In genomic region chr4:173168396-173169177, GRCh38 we compare ENCODE assay signal across 8 cellular contexts. TPM values are rescaled to one million over a fixed set of nuclear protein-coding genes. Genes with fewer than 3 reads are reported as not detected.
DNase-seq lines count a peak whose midpoint lies in the region; ATAC-seq lines count a peak whose summit lies in the region.

TSS of gene GALNT7 (plus strand) at chr4:173168811. CDS start at chr4:173168836, 25 bp downstream.

- H3K4me3 ChIP-seq in mesenchymal stem cell (ENCODE audit: insufficient read depth in 1 of 2, low read depth in 1 of 2, low read length in 2 of 2), result peak within 1 kb of the TSS; percentile 93 to 95

- H4K8ac ChIP-seq in mesenchymal stem cell (ENCODE audit: low read length), result peak within 1 kb of the TSS; percentile 64

- no peaks in the 10 kb centered on the region for H3K9me3 Mint-ChIP-seq in effector memory CD8-positive, alpha-beta T cell

- peak within 1 kb of the TSS in 1 of 2 experiments; percentile 72 for H3K23ac ChIP-seq in mesenchymal stem cell (ENCODE audit: low read length in 2 of 2)

- H3K36me3 Mint-ChIP-seq in effector memory CD8-positive, alpha-beta T cell (ENCODE audit: insufficient read depth), result peaks cover 17% of the 10 kb centered on the region

- H3K9ac ChIP-seq in mesenchymal stem cell (ENCODE audit: low read length), result peak within 1 kb of the TSS; percentile 90

- no peaks in the 10 kb centered on the region for H3K9me3 ChIP-seq in mesenchymal stem cell (ENCODE audit: control insufficient read depth, low read length)

- DNase-seq in CD1c-positive myeloid dendritic cell (ENCODE audit: extremely low spot score), result peak; percentile 49
- peak; percentile 4 for DNase-seq in NCI-H82 treated with DMSO at 0.1 percent for 48 hours (lab: John Stamatoyannopoulos, UW; ENCODE audit: unreplicated experiment)
- peak; percentile 19 to 53 for DNase-seq in activated CD8-positive, alpha-beta memory T cell treated with anti-CD3 and anti-CD28 coated beads for 1 hour (ENCODE audit: extremely low read depth in 1 of 2, low read depth in 1 of 2)
- peak; percentile 16 to 40 (median 33) for DNase-seq in effector memory CD8-positive, alpha-beta T cell
- DNase-seq in mesenchymal stem cell, result peak; percentile 69
- peak; percentile 39 to 42 for DNase-seq in stimulated activated CD8-positive, alpha-beta memory T cell treated with anti-CD3 and anti-CD28 coated beads, Interleukin-15, amount 100 ng/mL, for 4 hours (ENCODE audit: low read depth in 2 of 2)

- peak; percentile 34 for ATAC-seq in GM19395 (IDR thresholded peaks at IDR 0.05; ENCODE audit: unreplicated experiment)
- peak; percentile 28 for ATAC-seq in HG03521 (IDR thresholded peaks at IDR 0.05; ENCODE audit: unreplicated experiment)
- peak; percentile 56 for ATAC-seq in effector memory CD8-positive, alpha-beta T cell (replicated peaks)

- H2BK12ac ChIP-seq in mesenchymal stem cell (ENCODE audit: low read length in 2 of 2), result peak within 1 kb of the TSS; percentile 23 to 96

- peak within 1 kb of the TSS; percentile 98 for H3K27ac ChIP-seq in mesenchymal stem cell (ENCODE audit: low read length, poor library complexity, severe bottlenecking)

- no peaks in the 10 kb centered on the region for H3K27me3 ChIP-seq in mesenchymal stem cell (ENCODE audit: control insufficient read depth in 1 of 2, insufficient read depth in 1 of 2, low read length in 2 of 2)

- H3K4me1 Mint-ChIP-seq in effector memory CD8-positive, alpha-beta T cell (ENCODE audit: low read depth in 2 of 2), result peaks cover 17 to 45% of the 10 kb centered on the region in 2 donors

- peak within 1 kb of the TSS; percentile 100 for H3K4me3 Mint-ChIP-seq in effector memory CD8-positive, alpha-beta T cell

- H4K91ac ChIP-seq in mesenchymal stem cell (ENCODE audit: low read length), result peak within 1 kb of the TSS; percentile 68

- H3K4me1 ChIP-seq in mesenchymal stem cell (ENCODE audit: control insufficient read depth, insufficient read depth, low read depth, low read length), result peaks cover 11% of the 10 kb centered on the region

- H3K27ac Mint-ChIP-seq in effector memory CD8-positive, alpha-beta T cell, result peak within 1 kb of the TSS; percentile 89 to 95

- H3K36me3 ChIP-seq in mesenchymal stem cell (ENCODE audit: control insufficient read depth in 1 of 2, insufficient read depth in 2 of 2, low read depth in 1 of 2, low read length in 2 of 2), result peaks cover 3 to 26% of the 10 kb centered on the region in 2 experiments

- peak within 1 kb of the TSS; percentile 97 for H2BK15ac ChIP-seq in mesenchymal stem cell (ENCODE audit: low read depth, poor library complexity, severe bottlenecking)

- H3K4me2 ChIP-seq in mesenchymal stem cell (ENCODE audit: low read length, poor library complexity, severe bottlenecking), result peak within 1 kb of the TSS; percentile 84

- H2BK120ac ChIP-seq in mesenchymal stem cell (ENCODE audit: low read depth, low read length), result peak within 1 kb of the TSS; percentile 94

- peak within 1 kb of the TSS; percentile 99 for H2BK5ac ChIP-seq in mesenchymal stem cell (ENCODE audit: low read depth, low read length, poor library complexity, severe bottlenecking)

- H2AK5ac ChIP-seq in mesenchymal stem cell (ENCODE audit: low read length, severe bottlenecking), result peak within 1 kb of the TSS; percentile 56

- H3K4ac ChIP-seq in mesenchymal stem cell (ENCODE audit: low read depth in 1 of 2, low read length in 2 of 2), result peak within 1 kb of the TSS; percentile 73 to 88

- H3K18ac ChIP-seq in mesenchymal stem cell (ENCODE audit: low read depth in 1 of 2, low read length in 2 of 2), result peak within 1 kb of the TSS; percentile 92 to 96

- no peaks in the 10 kb centered on the region for H3K27me3 Mint-ChIP-seq in effector memory CD8-positive, alpha-beta T cell

- H2AFZ ChIP-seq in mesenchymal stem cell (ENCODE audit: low read depth, low read length), result peak within 1 kb of the TSS; percentile 83

- H3K14ac ChIP-seq in mesenchymal stem cell (ENCODE audit: low read length in 2 of 2), result peak within 1 kb of the TSS in 1 of 2 experiments; percentile 74

- 1% methylated on average over 32 of the region's 64 CpGs for WGBS in mesenchymal stem cell

- H3K79me1 ChIP-seq in mesenchymal stem cell (replicated peaks; ENCODE audit: low read length, poor library complexity, severe bottlenecking), result peaks cover 4% of the 10 kb centered on the region

RNA-seq across cellular contexts. Expression of gene GALNT7, which starts in this region (rescaled TPM):
- polyA plus RNA-seq in mesenchymal stem cell (2013, experiment 1 of 2), result 20.9 TPM
- 21.9 TPM for polyA plus RNA-seq in mesenchymal stem cell (2013, experiment 2 of 2)

Comparison
In these comparisons a context has a peak if more than half of its experiments do, and no peak if none do; other contexts are left out.
1. Peak in every context shown above with its lines: DNase-seq, ATAC-seq, H3K4me3 ChIP-seq and H3K27ac ChIP-seq.
2. DNase-seq: peak in every context shown above with its lines; median percentile 69 in mesenchymal stem cell; 49 in CD1c-positive myeloid dendritic cell; 40 in stimulated activated CD8-positive, alpha-beta memory T cell treated with anti-CD3 and anti-CD28 coated beads, Interleukin-15, amount 100 ng/mL, for 4 hours; 36 in activated CD8-positive, alpha-beta memory T cell treated with anti-CD3 and anti-CD28 coated beads for 1 hour; 33 in effector memory CD8-positive, alpha-beta T cell; 4 in NCI-H82 treated with DMSO at 0.1 percent for 48 hours.